Comparison of ENCODE assay signal across 21 cellular contexts in the genomic region with DNA sequence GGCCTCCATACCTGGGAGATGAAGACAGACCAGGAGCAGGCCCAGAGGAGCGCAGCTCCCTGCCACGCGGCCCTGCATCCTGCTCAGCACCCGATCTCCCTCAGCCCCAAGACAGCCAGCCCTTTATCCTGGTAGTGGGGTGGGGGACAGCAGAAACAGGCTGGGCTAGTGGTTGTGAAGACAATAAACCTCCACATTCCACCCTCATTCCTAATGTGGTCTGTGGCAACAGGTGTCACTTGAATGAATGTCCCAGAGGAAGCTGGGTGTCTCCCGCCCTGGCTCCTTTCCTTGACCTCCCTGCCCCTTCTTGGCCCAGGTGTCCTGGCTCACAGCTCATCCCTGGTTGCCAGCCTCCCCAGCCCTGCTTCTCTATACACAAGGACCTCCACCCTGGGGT. TPM values are rescaled to one million over a fixed set of nuclear protein-coding genes. Genes with fewer than 3 reads are reported as not detected.
"Had no signal": no experiment of that assay in that cellular context is flagged by ENCODE, and none has a peak within 500 bp of the region (broad histone marks: within the 10 kb centered on the region; RNA-seq: fewer than 3 reads in every experiment).

A gene (minus strand): TSS at position 98 of the 400 bp plus-strand sequence. CDS start 20 bp downstream, at position 78.

- DNase-seq: activated CD4-positive, alpha-beta T cell treated with anti-CD3 and anti-CD28 coated beads for 36 hours; activated CD8-positive, alpha-beta memory T cell treated with anti-CD3 and anti-CD28 coated beads, Interleukin-2, amount 50 U/mL, for 48 hours; activated CD8-positive, alpha-beta T cell treated with anti-CD3 and anti-CD28 coated beads, Interleukin-2, amount 10 ng/mL, durations not matched to agents 7 days and 5 days; activated naive CD4-positive, alpha-beta T cell; cortex of kidney; effector memory CD8-positive, alpha-beta T cell; hippocampal formation; kidney glomerular epithelial cell; midbrain; naive B cell; stimulated activated CD4-positive, alpha-beta T cell treated with anti-CD3 and anti-CD28 coated beads, Interleukin-2, amount 100 ng/mL, for 48 hours; stimulated activated naive CD4-positive, alpha-beta T cell treated with Interleukin-2 at 50 U/mL for 16 hours; T-helper 1 cell; testis; uterus; WERI-Rb-1 had no signal

- ATAC-seq: activated CD4-positive, alpha-beta T cell treated with anti-CD3 and anti-CD28 coated beads for 36 hours; activated CD8-positive, alpha-beta T cell treated with anti-CD3 and anti-CD28 coated beads, Interleukin-2, amount 10 ng/mL, durations not matched to agents 7 days and 5 days; effector memory CD8-positive, alpha-beta T cell; sciatic nerve had no signal

- H3K27ac Mint-ChIP-seq: activated CD4-positive, alpha-beta T cell treated with anti-CD3 and anti-CD28 coated beads for 36 hours; activated CD8-positive, alpha-beta T cell treated with anti-CD3 and anti-CD28 coated beads, Interleukin-2, amount 10 ng/mL, durations not matched to agents 7 days and 5 days; progenitor cell of endocrine pancreas had no signal

- H3K27me3 ChIP-seq: ascending aorta, testis, uterus had no signal

- H3K9me3 Mint-ChIP-seq: effector memory CD8-positive, alpha-beta T cell had no signal

- H3K4me3 ChIP-seq: ascending aorta, testis, uterus had no signal

- H3K4me1 Mint-ChIP-seq: activated CD4-positive, alpha-beta T cell treated with anti-CD3 and anti-CD28 coated beads for 36 hours had no signal

- H3K27me3 Mint-ChIP-seq: activated CD4-positive, alpha-beta T cell treated with anti-CD3 and anti-CD28 coated beads for 36 hours had no signal

- H3K36me3 ChIP-seq: ascending aorta, uterus, WERI-Rb-1 had no signal

- H3K9me3 ChIP-seq: ascending aorta, testis, uterus had no signal

- H3K4me3 Mint-ChIP-seq: activated CD4-positive, alpha-beta T cell treated with anti-CD3 and anti-CD28 coated beads for 36 hours; activated CD8-positive, alpha-beta T cell treated with anti-CD3 and anti-CD28 coated beads, Interleukin-2, amount 10 ng/mL, durations not matched to agents 7 days and 5 days; effector memory CD8-positive, alpha-beta T cell had no signal

- H3K27ac ChIP-seq: testis, WERI-Rb-1 had no signal

- H3K36me3 Mint-ChIP-seq: naive B cell had no signal

RNA-seq across cellular contexts. Expression of the gene that starts here (rescaled TPM):
- total RNA-seq: activated CD4-positive, alpha-beta T cell treated with anti-CD3 and anti-CD28 coated beads for 36 hours; activated CD8-positive, alpha-beta T cell treated with anti-CD3 and anti-CD28 coated beads, Interleukin-2, amount 10 ng/mL, durations not matched to agents 7 days and 5 days; ascending aorta; cardiac septum; liver; progenitor cell of endocrine pancreas; sciatic nerve; testis had no signal
- polyA plus RNA-seq: liver had no signal
